ENCODE assay signal across 1 cellular context in the genomic region with DNA sequence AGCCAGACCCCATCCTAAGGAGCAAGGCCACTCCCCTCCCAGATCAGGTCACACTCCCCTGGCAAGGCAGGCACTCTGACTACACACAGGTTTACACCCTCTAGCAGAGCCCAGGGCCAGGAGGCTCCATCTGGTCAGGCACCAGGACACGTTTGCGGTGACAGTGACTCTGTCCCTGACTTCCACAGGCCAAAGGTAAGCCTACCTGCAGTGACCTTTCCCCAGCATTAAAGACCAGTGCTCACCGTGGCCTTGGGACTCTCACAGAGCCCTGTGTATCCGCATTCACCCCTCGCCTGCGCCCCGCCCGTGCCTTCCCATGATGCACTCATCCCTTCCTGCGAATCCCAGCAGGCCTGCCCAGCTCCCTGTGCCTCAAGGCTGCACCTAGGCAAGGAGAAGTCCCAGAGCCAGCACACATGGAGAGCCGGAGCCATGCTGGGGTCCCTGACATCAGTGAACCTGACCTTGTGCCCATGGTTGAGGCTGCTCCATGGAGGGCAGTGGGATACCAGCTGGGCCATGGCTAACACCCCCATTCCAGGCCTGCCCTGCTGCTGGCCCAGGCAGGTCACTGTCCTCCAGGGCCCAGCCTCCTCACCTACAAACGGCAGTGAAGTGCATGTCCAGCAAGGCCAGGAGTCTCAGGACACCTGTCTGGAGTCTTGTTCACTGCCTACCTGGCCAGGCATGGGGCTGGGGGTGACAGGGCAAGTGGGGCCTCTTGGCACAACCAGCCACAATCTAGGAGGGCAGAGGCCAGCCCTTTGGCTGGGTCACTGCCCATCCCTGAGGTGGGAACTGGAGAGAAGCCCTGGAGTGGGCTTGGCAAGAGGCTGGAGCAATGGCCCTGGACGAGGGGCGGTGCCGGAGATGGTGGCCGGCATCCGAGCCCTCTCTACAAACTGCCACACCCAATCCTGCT.
TF ChIP-seq lines count a peak whose summit lies in the region.

No MANE protein-coding gene starts in this region.

TF ChIP-seq in GM23338, 12 proteins besides CTCF, POLR2A, EP300 and RAD21:
- no peak for TF ChIP-seq NANOG (IDR thresholded peaks at IDR 0.05; ENCODE audit: borderline replicate concordance)
- TF ChIP-seq STAT1 (IDR thresholded peaks at IDR 0.05; ENCODE audit: unreplicated experiment): no peak
- TF ChIP-seq JUNB (IDR thresholded peaks at IDR 0.05; ENCODE audit: unreplicated experiment): no peak
- TF ChIP-seq ZNF114 (CRISPR knock-in tag; IDR thresholded peaks at IDR 0.05): no peak
- TF ChIP-seq, protein P1, sequence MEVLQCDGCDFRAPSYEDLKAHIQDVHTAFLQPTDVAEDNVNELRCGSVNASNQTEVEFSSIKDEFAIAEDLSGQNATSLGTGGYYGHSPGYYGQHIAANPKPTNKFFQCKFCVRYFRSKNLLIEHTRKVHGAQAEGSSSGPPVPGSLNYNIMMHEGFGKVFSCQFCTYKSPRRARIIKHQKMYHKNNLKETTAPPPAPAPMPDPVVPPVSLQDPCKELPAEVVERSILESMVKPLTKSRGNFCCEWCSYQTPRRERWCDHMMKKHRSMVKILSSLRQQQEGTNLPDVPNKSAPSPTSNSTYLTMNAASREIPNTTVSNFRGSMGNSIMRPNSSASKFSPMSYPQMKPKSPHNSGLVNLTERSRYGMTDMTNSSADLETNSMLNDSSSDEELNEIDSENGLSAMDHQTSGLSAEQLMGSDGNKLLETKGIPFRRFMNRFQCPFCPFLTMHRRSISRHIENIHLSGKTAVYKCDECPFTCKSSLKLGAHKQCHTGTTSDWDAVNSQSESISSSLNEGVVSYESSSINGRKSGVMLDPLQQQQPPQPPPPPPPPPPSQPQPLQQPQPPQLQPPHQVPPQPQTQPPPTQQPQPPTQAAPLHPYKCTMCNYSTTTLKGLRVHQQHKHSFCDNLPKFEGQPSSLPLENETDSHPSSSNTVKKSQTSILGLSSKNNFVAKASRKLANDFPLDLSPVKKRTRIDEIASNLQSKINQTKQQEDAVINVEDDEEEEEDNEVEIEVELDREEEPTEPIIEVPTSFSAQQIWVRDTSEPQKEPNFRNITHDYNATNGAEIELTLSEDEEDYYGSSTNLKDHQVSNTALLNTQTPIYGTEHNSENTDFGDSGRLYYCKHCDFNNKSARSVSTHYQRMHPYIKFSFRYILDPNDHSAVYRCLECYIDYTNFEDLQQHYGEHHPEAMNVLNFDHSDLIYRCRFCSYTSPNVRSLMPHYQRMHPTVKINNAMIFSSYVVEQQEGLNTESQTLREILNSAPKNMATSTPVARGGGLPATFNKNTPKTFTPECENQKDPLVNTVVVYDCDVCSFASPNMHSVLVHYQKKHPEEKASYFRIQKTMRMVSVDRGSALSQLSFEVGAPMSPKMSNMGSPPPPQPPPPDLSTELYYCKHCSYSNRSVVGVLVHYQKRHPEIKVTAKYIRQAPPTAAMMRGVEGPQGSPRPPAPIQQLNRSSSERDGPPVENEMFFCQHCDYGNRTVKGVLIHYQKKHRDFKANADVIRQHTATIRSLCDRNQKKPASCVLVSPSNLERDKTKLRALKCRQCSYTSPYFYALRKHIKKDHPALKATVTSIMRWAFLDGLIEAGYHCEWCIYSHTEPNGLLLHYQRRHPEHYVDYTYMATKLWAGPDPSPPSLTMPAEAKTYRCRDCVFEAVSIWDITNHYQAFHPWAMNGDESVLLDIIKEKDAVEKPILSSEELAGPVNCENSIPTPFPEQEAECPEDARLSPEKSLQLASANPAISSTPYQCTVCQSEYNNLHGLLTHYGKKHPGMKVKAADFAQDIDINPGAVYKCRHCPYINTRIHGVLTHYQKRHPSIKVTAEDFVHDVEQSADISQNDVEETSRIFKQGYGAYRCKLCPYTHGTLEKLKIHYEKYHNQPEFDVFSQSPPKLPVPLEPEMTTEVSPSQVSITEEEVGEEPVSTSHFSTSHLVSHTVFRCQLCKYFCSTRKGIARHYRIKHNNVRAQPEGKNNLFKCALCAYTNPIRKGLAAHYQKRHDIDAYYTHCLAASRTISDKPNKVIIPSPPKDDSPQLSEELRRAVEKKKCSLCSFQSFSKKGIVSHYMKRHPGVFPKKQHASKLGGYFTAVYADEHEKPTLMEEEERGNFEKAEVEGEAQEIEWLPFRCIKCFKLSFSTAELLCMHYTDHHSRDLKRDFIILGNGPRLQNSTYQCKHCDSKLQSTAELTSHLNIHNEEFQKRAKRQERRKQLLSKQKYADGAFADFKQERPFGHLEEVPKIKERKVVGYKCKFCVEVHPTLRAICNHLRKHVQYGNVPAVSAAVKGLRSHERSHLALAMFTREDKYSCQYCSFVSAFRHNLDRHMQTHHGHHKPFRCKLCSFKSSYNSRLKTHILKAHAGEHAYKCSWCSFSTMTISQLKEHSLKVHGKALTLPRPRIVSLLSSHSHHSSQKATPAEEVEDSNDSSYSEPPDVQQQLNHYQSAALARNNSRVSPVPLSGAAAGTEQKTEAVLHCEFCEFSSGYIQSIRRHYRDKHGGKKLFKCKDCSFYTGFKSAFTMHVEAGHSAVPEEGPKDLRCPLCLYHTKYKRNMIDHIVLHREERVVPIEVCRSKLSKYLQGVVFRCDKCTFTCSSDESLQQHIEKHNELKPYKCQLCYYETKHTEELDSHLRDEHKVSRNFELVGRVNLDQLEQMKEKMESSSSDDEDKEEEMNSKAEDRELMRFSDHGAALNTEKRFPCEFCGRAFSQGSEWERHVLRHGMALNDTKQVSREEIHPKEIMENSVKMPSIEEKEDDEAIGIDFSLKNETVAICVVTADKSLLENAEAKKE (CRISPR knock-in tag; IDR thresholded peaks at IDR 0.05): no peak
- no peak for TF ChIP-seq EZH2 (IDR thresholded peaks at IDR 0.05; ENCODE audit: low read depth, unreplicated experiment)
- no peak for TF ChIP-seq ETS1 (IDR thresholded peaks at IDR 0.05)
- TF ChIP-seq POLR2AphosphoS5 (IDR thresholded peaks at IDR 0.05; ENCODE audit: low read depth): no peak
- TF ChIP-seq ZNF331 (CRISPR knock-in tag; IDR thresholded peaks at IDR 0.05; ENCODE audit: low read depth): no peak
- TF ChIP-seq EZH2phosphoT487 (IDR thresholded peaks at IDR 0.05; ENCODE audit: unreplicated experiment): no peak
- TF ChIP-seq, protein P2, sequence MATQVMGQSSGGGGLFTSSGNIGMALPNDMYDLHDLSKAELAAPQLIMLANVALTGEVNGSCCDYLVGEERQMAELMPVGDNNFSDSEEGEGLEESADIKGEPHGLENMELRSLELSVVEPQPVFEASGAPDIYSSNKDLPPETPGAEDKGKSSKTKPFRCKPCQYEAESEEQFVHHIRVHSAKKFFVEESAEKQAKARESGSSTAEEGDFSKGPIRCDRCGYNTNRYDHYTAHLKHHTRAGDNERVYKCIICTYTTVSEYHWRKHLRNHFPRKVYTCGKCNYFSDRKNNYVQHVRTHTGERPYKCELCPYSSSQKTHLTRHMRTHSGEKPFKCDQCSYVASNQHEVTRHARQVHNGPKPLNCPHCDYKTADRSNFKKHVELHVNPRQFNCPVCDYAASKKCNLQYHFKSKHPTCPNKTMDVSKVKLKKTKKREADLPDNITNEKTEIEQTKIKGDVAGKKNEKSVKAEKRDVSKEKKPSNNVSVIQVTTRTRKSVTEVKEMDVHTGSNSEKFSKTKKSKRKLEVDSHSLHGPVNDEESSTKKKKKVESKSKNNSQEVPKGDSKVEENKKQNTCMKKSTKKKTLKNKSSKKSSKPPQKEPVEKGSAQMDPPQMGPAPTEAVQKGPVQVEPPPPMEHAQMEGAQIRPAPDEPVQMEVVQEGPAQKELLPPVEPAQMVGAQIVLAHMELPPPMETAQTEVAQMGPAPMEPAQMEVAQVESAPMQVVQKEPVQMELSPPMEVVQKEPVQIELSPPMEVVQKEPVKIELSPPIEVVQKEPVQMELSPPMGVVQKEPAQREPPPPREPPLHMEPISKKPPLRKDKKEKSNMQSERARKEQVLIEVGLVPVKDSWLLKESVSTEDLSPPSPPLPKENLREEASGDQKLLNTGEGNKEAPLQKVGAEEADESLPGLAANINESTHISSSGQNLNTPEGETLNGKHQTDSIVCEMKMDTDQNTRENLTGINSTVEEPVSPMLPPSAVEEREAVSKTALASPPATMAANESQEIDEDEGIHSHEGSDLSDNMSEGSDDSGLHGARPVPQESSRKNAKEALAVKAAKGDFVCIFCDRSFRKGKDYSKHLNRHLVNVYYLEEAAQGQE (IDR thresholded peaks at IDR 0.05; ENCODE audit: unreplicated experiment): no peak
- TF ChIP-seq CREB1 (CRISPR knock-in tag; IDR thresholded peaks at IDR 0.05; ENCODE audit: low read depth): no peak
